In the genomic region with DNA sequence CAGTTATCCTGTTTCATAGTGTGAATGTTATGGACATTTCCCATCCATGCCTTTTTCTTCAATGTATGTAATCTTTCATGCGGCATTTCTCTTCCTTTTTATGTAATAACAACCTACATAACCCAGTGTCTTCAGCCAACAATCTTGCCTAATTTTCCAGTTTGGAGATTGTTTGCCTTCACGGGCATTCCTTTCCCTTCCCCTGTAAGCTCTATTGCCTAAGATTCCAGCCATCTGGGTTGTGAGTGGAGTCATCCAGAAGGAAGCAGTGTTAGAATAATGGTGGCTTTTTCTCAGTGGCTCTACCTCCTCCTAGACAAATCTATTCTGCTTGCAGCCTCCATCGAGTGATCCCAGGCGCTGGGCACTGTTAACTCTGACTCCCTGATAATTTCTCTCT, we compare ENCODE assay signal across 1 cellular context.
TF ChIP-seq lines count a peak whose summit lies in the region.

No MANE protein-coding gene starts in this region.

TF ChIP-seq in WTC11, 78 proteins besides CTCF, POLR2A, EP300 and RAD21:
- TF ChIP-seq, protein P1, sequence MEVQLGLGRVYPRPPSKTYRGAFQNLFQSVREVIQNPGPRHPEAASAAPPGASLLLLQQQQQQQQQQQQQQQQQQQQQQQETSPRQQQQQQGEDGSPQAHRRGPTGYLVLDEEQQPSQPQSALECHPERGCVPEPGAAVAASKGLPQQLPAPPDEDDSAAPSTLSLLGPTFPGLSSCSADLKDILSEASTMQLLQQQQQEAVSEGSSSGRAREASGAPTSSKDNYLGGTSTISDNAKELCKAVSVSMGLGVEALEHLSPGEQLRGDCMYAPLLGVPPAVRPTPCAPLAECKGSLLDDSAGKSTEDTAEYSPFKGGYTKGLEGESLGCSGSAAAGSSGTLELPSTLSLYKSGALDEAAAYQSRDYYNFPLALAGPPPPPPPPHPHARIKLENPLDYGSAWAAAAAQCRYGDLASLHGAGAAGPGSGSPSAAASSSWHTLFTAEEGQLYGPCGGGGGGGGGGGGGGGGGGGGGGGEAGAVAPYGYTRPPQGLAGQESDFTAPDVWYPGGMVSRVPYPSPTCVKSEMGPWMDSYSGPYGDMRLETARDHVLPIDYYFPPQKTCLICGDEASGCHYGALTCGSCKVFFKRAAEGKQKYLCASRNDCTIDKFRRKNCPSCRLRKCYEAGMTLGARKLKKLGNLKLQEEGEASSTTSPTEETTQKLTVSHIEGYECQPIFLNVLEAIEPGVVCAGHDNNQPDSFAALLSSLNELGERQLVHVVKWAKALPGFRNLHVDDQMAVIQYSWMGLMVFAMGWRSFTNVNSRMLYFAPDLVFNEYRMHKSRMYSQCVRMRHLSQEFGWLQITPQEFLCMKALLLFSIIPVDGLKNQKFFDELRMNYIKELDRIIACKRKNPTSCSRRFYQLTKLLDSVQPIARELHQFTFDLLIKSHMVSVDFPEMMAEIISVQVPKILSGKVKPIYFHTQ (CRISPR knock-in tag; IDR thresholded peaks at IDR 0.05) = no peak
- TF ChIP-seq, protein P2, sequence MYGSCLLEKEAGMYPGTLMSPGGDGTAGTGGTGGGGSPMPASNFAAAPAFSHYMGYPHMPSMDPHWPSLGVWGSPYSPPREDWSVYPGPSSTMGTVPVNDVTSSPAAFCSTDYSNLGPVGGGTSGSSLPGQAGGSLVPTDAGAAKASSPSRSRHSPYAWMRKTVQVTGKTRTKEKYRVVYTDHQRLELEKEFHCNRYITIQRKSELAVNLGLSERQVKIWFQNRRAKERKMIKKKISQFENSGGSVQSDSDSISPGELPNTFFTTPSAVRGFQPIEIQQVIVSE (CRISPR knock-in tag; IDR thresholded peaks at IDR 0.05; ENCODE audit: borderline replicate concordance) = no peak
- TF ChIP-seq, protein P3, sequence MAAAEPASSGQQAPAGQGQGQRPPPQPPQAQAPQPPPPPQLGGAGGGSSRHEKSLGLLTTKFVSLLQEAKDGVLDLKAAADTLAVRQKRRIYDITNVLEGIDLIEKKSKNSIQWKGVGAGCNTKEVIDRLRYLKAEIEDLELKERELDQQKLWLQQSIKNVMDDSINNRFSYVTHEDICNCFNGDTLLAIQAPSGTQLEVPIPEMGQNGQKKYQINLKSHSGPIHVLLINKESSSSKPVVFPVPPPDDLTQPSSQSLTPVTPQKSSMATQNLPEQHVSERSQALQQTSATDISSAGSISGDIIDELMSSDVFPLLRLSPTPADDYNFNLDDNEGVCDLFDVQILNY (CRISPR knock-in tag; IDR thresholded peaks at IDR 0.05) = no peak
- no peak for TF ChIP-seq ZNF219 (CRISPR knock-in tag; IDR thresholded peaks at IDR 0.05; ENCODE audit: borderline replicate concordance)
- TF ChIP-seq IRF2 (CRISPR knock-in tag; IDR thresholded peaks at IDR 0.05; ENCODE audit: borderline replicate concordance, low read depth) = no peak
- TF ChIP-seq, protein P4, sequence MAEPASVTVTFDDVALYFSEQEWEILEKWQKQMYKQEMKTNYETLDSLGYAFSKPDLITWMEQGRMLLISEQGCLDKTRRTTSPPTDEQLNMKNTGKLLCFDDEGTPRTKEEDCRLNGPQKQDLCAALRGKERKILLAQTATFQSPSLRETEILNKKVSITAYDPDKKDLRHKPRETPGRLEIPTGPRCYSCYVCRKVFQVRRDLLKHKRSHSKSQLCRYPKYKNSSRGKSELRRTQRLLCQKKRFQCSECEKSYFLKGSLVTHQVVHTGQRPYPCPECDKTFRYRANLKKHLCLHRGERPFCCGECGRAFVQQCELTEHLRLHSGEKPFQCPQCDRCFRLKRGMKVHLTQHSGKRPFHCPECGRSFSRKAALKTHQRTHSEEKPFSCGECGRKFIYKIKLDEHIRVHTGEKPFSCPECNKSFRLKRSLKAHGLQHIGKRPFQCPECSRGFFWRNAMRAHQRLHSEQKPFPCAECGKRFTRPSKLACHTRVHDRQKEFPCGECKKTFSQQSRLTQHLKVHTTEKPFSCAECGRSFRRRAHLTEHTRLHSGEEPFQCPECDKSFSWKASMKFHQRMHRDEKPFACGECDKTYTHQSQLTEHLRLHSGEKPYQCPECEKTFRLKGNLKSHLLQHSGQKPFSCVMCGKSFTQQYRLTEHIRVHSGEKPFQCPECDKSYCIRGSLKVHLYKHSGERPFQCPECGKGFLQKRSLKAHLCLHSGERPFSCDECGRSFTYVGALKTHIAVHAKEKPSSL (CRISPR knock-in tag; conservative IDR thresholded peaks at IDR 0.05) = no peak
- TF ChIP-seq SOX15 (CRISPR knock-in tag; IDR thresholded peaks at IDR 0.05) = no peak
- TF ChIP-seq GRHL2 (CRISPR knock-in tag; IDR thresholded peaks at IDR 0.05; ENCODE audit: insufficient replicate concordance, severe bottlenecking) = no peak
- TF ChIP-seq, protein P5, sequence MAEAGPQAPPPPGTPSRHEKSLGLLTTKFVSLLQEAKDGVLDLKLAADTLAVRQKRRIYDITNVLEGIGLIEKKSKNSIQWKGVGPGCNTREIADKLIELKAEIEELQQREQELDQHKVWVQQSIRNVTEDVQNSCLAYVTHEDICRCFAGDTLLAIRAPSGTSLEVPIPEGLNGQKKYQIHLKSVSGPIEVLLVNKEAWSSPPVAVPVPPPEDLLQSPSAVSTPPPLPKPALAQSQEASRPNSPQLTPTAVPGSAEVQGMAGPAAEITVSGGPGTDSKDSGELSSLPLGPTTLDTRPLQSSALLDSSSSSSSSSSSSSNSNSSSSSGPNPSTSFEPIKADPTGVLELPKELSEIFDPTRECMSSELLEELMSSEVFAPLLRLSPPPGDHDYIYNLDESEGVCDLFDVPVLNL (CRISPR knock-in tag; IDR thresholded peaks at IDR 0.05; ENCODE audit: borderline replicate concordance, low read depth) = no peak
- no peak for TF ChIP-seq JAZF1 (CRISPR knock-in tag; IDR thresholded peaks at IDR 0.05)
- TF ChIP-seq, protein P6, sequence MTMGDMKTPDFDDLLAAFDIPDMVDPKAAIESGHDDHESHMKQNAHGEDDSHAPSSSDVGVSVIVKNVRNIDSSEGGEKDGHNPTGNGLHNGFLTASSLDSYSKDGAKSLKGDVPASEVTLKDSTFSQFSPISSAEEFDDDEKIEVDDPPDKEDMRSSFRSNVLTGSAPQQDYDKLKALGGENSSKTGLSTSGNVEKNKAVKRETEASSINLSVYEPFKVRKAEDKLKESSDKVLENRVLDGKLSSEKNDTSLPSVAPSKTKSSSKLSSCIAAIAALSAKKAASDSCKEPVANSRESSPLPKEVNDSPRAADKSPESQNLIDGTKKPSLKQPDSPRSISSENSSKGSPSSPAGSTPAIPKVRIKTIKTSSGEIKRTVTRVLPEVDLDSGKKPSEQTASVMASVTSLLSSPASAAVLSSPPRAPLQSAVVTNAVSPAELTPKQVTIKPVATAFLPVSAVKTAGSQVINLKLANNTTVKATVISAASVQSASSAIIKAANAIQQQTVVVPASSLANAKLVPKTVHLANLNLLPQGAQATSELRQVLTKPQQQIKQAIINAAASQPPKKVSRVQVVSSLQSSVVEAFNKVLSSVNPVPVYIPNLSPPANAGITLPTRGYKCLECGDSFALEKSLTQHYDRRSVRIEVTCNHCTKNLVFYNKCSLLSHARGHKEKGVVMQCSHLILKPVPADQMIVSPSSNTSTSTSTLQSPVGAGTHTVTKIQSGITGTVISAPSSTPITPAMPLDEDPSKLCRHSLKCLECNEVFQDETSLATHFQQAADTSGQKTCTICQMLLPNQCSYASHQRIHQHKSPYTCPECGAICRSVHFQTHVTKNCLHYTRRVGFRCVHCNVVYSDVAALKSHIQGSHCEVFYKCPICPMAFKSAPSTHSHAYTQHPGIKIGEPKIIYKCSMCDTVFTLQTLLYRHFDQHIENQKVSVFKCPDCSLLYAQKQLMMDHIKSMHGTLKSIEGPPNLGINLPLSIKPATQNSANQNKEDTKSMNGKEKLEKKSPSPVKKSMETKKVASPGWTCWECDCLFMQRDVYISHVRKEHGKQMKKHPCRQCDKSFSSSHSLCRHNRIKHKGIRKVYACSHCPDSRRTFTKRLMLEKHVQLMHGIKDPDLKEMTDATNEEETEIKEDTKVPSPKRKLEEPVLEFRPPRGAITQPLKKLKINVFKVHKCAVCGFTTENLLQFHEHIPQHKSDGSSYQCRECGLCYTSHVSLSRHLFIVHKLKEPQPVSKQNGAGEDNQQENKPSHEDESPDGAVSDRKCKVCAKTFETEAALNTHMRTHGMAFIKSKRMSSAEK (CRISPR knock-in tag; IDR thresholded peaks at IDR 0.05; ENCODE audit: borderline replicate concordance) = no peak
- TF ChIP-seq, protein P7, sequence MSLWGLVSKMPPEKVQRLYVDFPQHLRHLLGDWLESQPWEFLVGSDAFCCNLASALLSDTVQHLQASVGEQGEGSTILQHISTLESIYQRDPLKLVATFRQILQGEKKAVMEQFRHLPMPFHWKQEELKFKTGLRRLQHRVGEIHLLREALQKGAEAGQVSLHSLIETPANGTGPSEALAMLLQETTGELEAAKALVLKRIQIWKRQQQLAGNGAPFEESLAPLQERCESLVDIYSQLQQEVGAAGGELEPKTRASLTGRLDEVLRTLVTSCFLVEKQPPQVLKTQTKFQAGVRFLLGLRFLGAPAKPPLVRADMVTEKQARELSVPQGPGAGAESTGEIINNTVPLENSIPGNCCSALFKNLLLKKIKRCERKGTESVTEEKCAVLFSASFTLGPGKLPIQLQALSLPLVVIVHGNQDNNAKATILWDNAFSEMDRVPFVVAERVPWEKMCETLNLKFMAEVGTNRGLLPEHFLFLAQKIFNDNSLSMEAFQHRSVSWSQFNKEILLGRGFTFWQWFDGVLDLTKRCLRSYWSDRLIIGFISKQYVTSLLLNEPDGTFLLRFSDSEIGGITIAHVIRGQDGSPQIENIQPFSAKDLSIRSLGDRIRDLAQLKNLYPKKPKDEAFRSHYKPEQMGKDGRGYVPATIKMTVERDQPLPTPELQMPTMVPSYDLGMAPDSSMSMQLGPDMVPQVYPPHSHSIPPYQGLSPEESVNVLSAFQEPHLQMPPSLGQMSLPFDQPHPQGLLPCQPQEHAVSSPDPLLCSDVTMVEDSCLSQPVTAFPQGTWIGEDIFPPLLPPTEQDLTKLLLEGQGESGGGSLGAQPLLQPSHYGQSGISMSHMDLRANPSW (CRISPR knock-in tag; conservative IDR thresholded peaks at IDR 0.05; ENCODE audit: low read depth) = no peak
- TF ChIP-seq, protein P8, sequence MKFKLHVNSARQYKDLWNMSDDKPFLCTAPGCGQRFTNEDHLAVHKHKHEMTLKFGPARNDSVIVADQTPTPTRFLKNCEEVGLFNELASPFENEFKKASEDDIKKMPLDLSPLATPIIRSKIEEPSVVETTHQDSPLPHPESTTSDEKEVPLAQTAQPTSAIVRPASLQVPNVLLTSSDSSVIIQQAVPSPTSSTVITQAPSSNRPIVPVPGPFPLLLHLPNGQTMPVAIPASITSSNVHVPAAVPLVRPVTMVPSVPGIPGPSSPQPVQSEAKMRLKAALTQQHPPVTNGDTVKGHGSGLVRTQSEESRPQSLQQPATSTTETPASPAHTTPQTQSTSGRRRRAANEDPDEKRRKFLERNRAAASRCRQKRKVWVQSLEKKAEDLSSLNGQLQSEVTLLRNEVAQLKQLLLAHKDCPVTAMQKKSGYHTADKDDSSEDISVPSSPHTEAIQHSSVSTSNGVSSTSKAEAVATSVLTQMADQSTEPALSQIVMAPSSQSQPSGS (CRISPR knock-in tag; IDR thresholded peaks at IDR 0.05; ENCODE audit: borderline replicate concordance, low read depth) = no peak
- TF ChIP-seq, protein P9, sequence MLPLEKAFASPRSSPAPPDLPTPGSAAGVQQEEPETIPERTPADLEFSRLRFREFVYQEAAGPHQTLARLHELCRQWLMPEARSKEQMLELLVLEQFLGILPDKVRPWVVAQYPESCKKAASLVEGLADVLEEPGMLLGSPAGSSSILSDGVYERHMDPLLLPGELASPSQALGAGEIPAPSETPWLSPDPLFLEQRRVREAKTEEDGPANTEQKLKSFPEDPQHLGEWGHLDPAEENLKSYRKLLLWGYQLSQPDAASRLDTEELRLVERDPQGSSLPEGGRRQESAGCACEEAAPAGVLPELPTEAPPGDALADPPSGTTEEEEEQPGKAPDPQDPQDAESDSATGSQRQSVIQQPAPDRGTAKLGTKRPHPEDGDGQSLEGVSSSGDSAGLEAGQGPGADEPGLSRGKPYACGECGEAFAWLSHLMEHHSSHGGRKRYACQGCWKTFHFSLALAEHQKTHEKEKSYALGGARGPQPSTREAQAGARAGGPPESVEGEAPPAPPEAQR (CRISPR knock-in tag; IDR thresholded peaks at IDR 0.05) = no peak
- TF ChIP-seq ZNF671 (CRISPR knock-in tag; IDR thresholded peaks at IDR 0.05) = no peak
- no peak for TF ChIP-seq ATF1 (CRISPR knock-in tag; IDR thresholded peaks at IDR 0.05)
- TF ChIP-seq TP53 (CRISPR knock-in tag; IDR thresholded peaks at IDR 0.05) = no peak
- TF ChIP-seq, protein P10, sequence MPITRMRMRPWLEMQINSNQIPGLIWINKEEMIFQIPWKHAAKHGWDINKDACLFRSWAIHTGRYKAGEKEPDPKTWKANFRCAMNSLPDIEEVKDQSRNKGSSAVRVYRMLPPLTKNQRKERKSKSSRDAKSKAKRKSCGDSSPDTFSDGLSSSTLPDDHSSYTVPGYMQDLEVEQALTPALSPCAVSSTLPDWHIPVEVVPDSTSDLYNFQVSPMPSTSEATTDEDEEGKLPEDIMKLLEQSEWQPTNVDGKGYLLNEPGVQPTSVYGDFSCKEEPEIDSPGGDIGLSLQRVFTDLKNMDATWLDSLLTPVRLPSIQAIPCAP (CRISPR knock-in tag; IDR thresholded peaks at IDR 0.05) = no peak
